Comparison of ENCODE assay signal across 27 cellular contexts in the genomic region with DNA sequence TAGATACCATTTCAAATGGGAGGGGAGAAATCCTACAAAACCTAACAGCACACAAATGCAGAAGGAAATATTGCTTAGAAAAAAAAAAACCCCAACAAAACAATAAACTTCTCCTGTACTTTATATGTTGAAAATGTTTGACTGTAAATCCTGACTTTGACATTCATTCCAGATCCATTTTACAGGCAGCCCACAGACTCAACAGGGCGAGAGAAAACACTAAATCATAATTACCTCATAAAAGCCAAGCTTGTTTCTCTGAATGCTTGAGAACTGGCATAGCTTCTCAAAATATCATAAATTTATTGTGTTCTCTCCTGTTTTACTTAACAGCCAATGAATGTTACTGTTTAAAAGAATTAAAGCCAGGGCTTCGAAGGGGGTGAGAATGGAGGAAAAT.
"Had no signal": no experiment of that assay in that cellular context is flagged by ENCODE, and none has a peak within 500 bp of the region (broad histone marks: within the 10 kb centered on the region; RNA-seq: fewer than 3 reads in every experiment).

No MANE protein-coding gene starts in this region.

- H3K4me1 Mint-ChIP-seq: activated naive CD4-positive, alpha-beta T cell treated with anti-CD3 and anti-CD28 coated beads, Interleukin-2, amount 10 ng/mL, durations not matched to agents 7 days and 5 days had no signal

- H3K9me3 ChIP-seq: ascending aorta, breast epithelium, colonic mucosa, esophagus squamous epithelium, gastroesophageal sphincter, heart right ventricle had no signal

- H3K9me3 Mint-ChIP-seq: activated CD4-positive, alpha-beta memory T cell treated with anti-CD3 and anti-CD28 coated beads for 36 hours; activated CD4-positive, alpha-beta T cell treated with anti-CD3 and anti-CD28 coated beads, Interleukin-2, amount 10 ng/mL, durations not matched to agents 24 days and 14 days; activated naive CD4-positive, alpha-beta T cell treated with anti-CD3 and anti-CD28 coated beads, Interleukin-2, amount 10 ng/mL, durations not matched to agents 7 days and 5 days; activated naive CD8-positive, alpha-beta T cell treated with anti-CD3 and anti-CD28 coated beads, Interleukin-2, amount 10 ng/mL, durations not matched to agents 7 days and 5 days; activated T-cell treated with anti-CD3 and anti-CD28 coated beads, Interleukin-2, amount 50 U/mL, for 24 hours; activated T-cell treated with anti-CD3 and anti-CD28 coated beads, Interleukin-2, amount 50 U/mL, for 72 hours; brain had no signal

- ATAC-seq: activated CD4-positive, alpha-beta T cell treated with anti-CD3 and anti-CD28 coated beads for 36 hours; activated naive CD4-positive, alpha-beta T cell treated with anti-CD3 and anti-CD28 coated beads, Interleukin-2, amount 50 U/mL, for 72 hours; activated T-cell treated with anti-CD3 and anti-CD28 coated beads, Interleukin-2, amount 50 U/mL, for 72 hours; gastroesophageal sphincter; heart right ventricle had no signal

- H3K4me1 ChIP-seq: ascending aorta, breast epithelium, colonic mucosa, gastroesophageal sphincter had no signal

- H3K27me3 Mint-ChIP-seq: activated CD4-positive, alpha-beta memory T cell treated with anti-CD3 and anti-CD28 coated beads for 36 hours; activated CD4-positive, alpha-beta T cell treated with anti-CD3 and anti-CD28 coated beads for 36 hours; activated CD4-positive, alpha-beta T cell treated with anti-CD3 and anti-CD28 coated beads, Interleukin-2, amount 10 ng/mL, durations not matched to agents 24 days and 14 days; activated T-cell treated with anti-CD3 and anti-CD28 coated beads, Interleukin-2, amount 50 U/mL, for 24 hours had no signal

- H3K36me3 Mint-ChIP-seq: activated CD4-positive, alpha-beta memory T cell treated with anti-CD3 and anti-CD28 coated beads for 36 hours; activated naive CD4-positive, alpha-beta T cell treated with anti-CD3 and anti-CD28 coated beads, Interleukin-2, amount 10 ng/mL, durations not matched to agents 7 days and 5 days; activated naive CD4-positive, alpha-beta T cell treated with anti-CD3 and anti-CD28 coated beads, Interleukin-2, amount 50 U/mL, for 72 hours; brain had no signal

- DNase-seq: activated CD4-positive, alpha-beta memory T cell treated with anti-CD3 and anti-CD28 coated beads for 36 hours; activated CD4-positive, alpha-beta T cell treated with anti-CD3 and anti-CD28 coated beads for 36 hours; activated CD4-positive, alpha-beta T cell treated with anti-CD3 and anti-CD28 coated beads, Interleukin-2, amount 10 ng/mL, durations not matched to agents 24 days and 14 days; activated CD4-positive, CD25-positive, alpha-beta regulatory T cell; activated CD4-positive, CD25-positive, alpha-beta regulatory T cell treated with anti-CD3 and anti-CD28 coated beads, Interleukin-2, amount 50 U/mL, for 72 hours; activated CD8-positive, alpha-beta memory T cell treated with anti-CD3 and anti-CD28 coated beads, Interleukin-2, amount 50 U/mL, for 48 hours; activated gamma-delta T cell; activated naive CD4-positive, alpha-beta T cell; activated naive CD4-positive, alpha-beta T cell treated with anti-CD3 and anti-CD28 coated beads, Interleukin-2, amount 10 ng/mL, durations not matched to agents 7 days and 5 days; activated naive CD8-positive, alpha-beta T cell treated with anti-CD3 and anti-CD28 coated beads, Interleukin-2, amount 10 ng/mL, durations not matched to agents 7 days and 5 days; activated T-cell treated with anti-CD3 and anti-CD28 coated beads for 4 hours; activated T-cell treated with anti-CD3 and anti-CD28 coated beads, Interleukin-2, amount 50 U/mL, for 24 hours; activated T-cell treated with anti-CD3 and anti-CD28 coated beads, Interleukin-2, amount 50 U/mL, for 72 hours; central memory CD4-positive, alpha-beta T cell; cerebellar nuclear complex; colonic mucosa; effector CD8-positive, alpha-beta T cell; esophagus squamous epithelium; foreskin melanocyte; heart right ventricle; T-helper 2 cell had no signal

- H3K4me3 ChIP-seq: ascending aorta, breast epithelium, cardiac muscle cell, colonic mucosa, esophagus squamous epithelium, gastroesophageal sphincter, heart right ventricle had no signal

- H3K36me3 ChIP-seq: ascending aorta, breast epithelium, cardiac muscle cell, colonic mucosa, esophagus squamous epithelium, gastroesophageal sphincter, heart right ventricle had no signal

- H3K27me3 ChIP-seq: ascending aorta, breast epithelium, cardiac muscle cell, colonic mucosa, esophagus squamous epithelium, gastroesophageal sphincter, heart right ventricle had no signal

- H3K4me3 Mint-ChIP-seq: activated CD4-positive, alpha-beta memory T cell treated with anti-CD3 and anti-CD28 coated beads for 36 hours; activated CD4-positive, alpha-beta T cell treated with anti-CD3 and anti-CD28 coated beads for 36 hours; activated CD4-positive, alpha-beta T cell treated with anti-CD3 and anti-CD28 coated beads, Interleukin-2, amount 10 ng/mL, durations not matched to agents 24 days and 14 days; activated naive CD4-positive, alpha-beta T cell treated with anti-CD3 and anti-CD28 coated beads, Interleukin-2, amount 10 ng/mL, durations not matched to agents 7 days and 5 days; activated naive CD8-positive, alpha-beta T cell treated with anti-CD3 and anti-CD28 coated beads, Interleukin-2, amount 10 ng/mL, durations not matched to agents 7 days and 5 days; activated T-cell treated with anti-CD3 and anti-CD28 coated beads, Interleukin-2, amount 50 U/mL, for 24 hours; activated T-cell treated with anti-CD3 and anti-CD28 coated beads, Interleukin-2, amount 50 U/mL, for 72 hours; brain had no signal

- H3K27ac Mint-ChIP-seq: activated CD4-positive, alpha-beta memory T cell treated with anti-CD3 and anti-CD28 coated beads for 36 hours; activated CD4-positive, alpha-beta T cell treated with anti-CD3 and anti-CD28 coated beads for 36 hours; activated CD4-positive, alpha-beta T cell treated with anti-CD3 and anti-CD28 coated beads, Interleukin-2, amount 10 ng/mL, durations not matched to agents 24 days and 14 days; activated naive CD4-positive, alpha-beta T cell treated with anti-CD3 and anti-CD28 coated beads, Interleukin-2, amount 10 ng/mL, durations not matched to agents 7 days and 5 days; activated naive CD4-positive, alpha-beta T cell treated with anti-CD3 and anti-CD28 coated beads, Interleukin-2, amount 50 U/mL, for 72 hours; activated T-cell treated with anti-CD3 and anti-CD28 coated beads, Interleukin-2, amount 50 U/mL, for 72 hours; brain had no signal
